ENCODE assay signal across 20 cellular contexts in genomic region chr5:74296685-74297084, GRCh38.
DNase-seq lines count a peak whose midpoint lies in the region; ATAC-seq, FAIRE-seq and TF ChIP-seq lines count a peak whose summit lies in the region.
"Had no signal": no experiment of that assay in that cellular context is flagged by ENCODE, and none has a peak within 500 bp of the region (broad histone marks: within the 10 kb centered on the region; RNA-seq: fewer than 3 reads in every experiment).

No MANE protein-coding gene starts in this region.

- no peaks in the 10 kb centered on the region for H3K4me1 Mint-ChIP-seq in activated CD4-positive, alpha-beta memory T cell treated with anti-CD3 and anti-CD28 coated beads for 36 hours (ENCODE audit: low read depth)

- H3K36me3 ChIP-seq in BE2C (no peaks in the 10 kb centered on the region), bronchial epithelial cell (ENCODE audit: control insufficient read depth, insufficient read depth, low read length) (no peaks in the 10 kb centered on the region)
- H3K36me3 ChIP-seq: transverse colon had no signal

- peaks cover 14% of the 10 kb centered on the region for H3K27me3 Mint-ChIP-seq in activated CD4-positive, alpha-beta memory T cell treated with anti-CD3 and anti-CD28 coated beads for 36 hours

- POLR2A ChIA-PET in activated CD4-positive, alpha-beta memory T cell treated with anti-CD3 and anti-CD28 coated beads for 36 hours (lab: Charles Lee): no interaction called here

- H3K9me3 Mint-ChIP-seq in activated CD4-positive, alpha-beta memory T cell treated with anti-CD3 and anti-CD28 coated beads for 36 hours: no peaks in the 10 kb centered on the region
- H3K9me3 Mint-ChIP-seq: T-helper 1 cell treated with Interleukin-12 subunit alpha and Interleukin-12 subunit beta and Interleukin-4 antibody, amounts not matched to agents 30 μg/mL and 1 μg/mL, for 36 hours had no signal

- no peaks in the 10 kb centered on the region for H3K27me3 ChIP-seq in BE2C
- H3K27me3 ChIP-seq in bronchial epithelial cell (ENCODE audit: control insufficient read depth, insufficient read depth, low read length): no peaks in the 10 kb centered on the region
- H3K27me3 ChIP-seq: transverse colon had no signal

- no peak overlapping the region for H3K4me3 ChIP-seq in BE2C (ENCODE audit: low read depth, low read length)
- no peak overlapping the region for H3K4me3 ChIP-seq in bronchial epithelial cell (ENCODE audit: low read depth, low read length)
- H3K4me3 ChIP-seq: psoas muscle, transverse colon had no signal

- DNase-seq in BE2C (peak; percentile 75), NCI-H2029 (lab: John Stamatoyannopoulos, UW) (peak; percentile 52), bronchial epithelial cell (ENCODE audit: low read depth) (peak; percentile 49), iris pigment epithelial cell (ENCODE audit: low read depth) (peak; percentile 74), HuH-7 (ENCODE audit: low spot score) (no peak), activated T-cell treated with anti-CD3 and anti-CD28 coated beads for 4 hours (no peak)
- DNase-seq in activated CD4-positive, alpha-beta memory T cell treated with anti-CD3 and anti-CD28 coated beads for 36 hours: no peak
- DNase-seq: activated CD4-positive, alpha-beta T cell treated with anti-CD3 and anti-CD28 coated beads for 4 hours; activated T-cell treated with anti-CD3 and anti-CD28 coated beads, Interleukin-2, amount 50 U/mL, for 72 hours; AML-193; DMS153; NCI-H510A; psoas muscle; stimulated activated CD4-positive, alpha-beta T cell treated with anti-CD3 and anti-CD28 coated beads, Interleukin-1b, Interleukin-23, amount 100 ng/mL, for 48 hours; stimulated activated CD8-positive, alpha-beta memory T cell treated with anti-CD3 and anti-CD28 coated beads, Interleukin-4, amount 100 ng/mL, for 48 hours; transverse colon had no signal

- H3K4me1 ChIP-seq in BE2C: peaks cover 32% of the 10 kb centered on the region

- H3K4me3 Mint-ChIP-seq in activated CD4-positive, alpha-beta memory T cell treated with anti-CD3 and anti-CD28 coated beads for 36 hours: no peak overlapping the region
- H3K4me3 Mint-ChIP-seq: activated T-cell treated with anti-CD3 and anti-CD28 coated beads, Interleukin-2, amount 50 U/mL, for 72 hours; T-helper 1 cell treated with Interleukin-12 subunit alpha and Interleukin-12 subunit beta and Interleukin-4 antibody, amounts not matched to agents 30 μg/mL and 1 μg/mL, for 36 hours had no signal

- TF ChIP-seq CTCF in BE2C (IDR thresholded peaks at IDR 0.05; ENCODE audit: low read depth, low read length) (no peak), bronchial epithelial cell (IDR thresholded peaks at IDR 0.05; ENCODE audit: insufficient read depth, low read length, severe bottlenecking) (no peak)

- no peak for ATAC-seq in HG03442 (IDR thresholded peaks at IDR 0.05; ENCODE audit: unreplicated experiment)
- ATAC-seq: activated T-cell treated with anti-CD3 and anti-CD28 coated beads, Interleukin-2, amount 50 U/mL, for 72 hours; Panc1; psoas muscle had no signal

- CTCF ChIA-PET in activated CD4-positive, alpha-beta memory T cell treated with anti-CD3 and anti-CD28 coated beads for 36 hours (lab: Charles Lee): no interaction called here

- no peak for FAIRE-seq in bronchial epithelial cell (lab: Jason Lieb, UNC)
- FAIRE-seq: islet of Langerhans had no signal

- no peaks in the 10 kb centered on the region for H3K36me3 Mint-ChIP-seq in activated CD4-positive, alpha-beta memory T cell treated with anti-CD3 and anti-CD28 coated beads for 36 hours

- no peak overlapping the region for H3K27ac Mint-ChIP-seq in activated CD4-positive, alpha-beta memory T cell treated with anti-CD3 and anti-CD28 coated beads for 36 hours
- H3K27ac Mint-ChIP-seq: activated T-cell treated with anti-CD3 and anti-CD28 coated beads, Interleukin-2, amount 50 U/mL, for 72 hours; T-helper 1 cell treated with Interleukin-12 subunit alpha and Interleukin-12 subunit beta and Interleukin-4 antibody, amounts not matched to agents 30 μg/mL and 1 μg/mL, for 36 hours had no signal

- H3K9me3 ChIP-seq in BE2C: peaks cover 3% of the 10 kb centered on the region; the same call in 1 of the 2 replicates
- H3K9me3 ChIP-seq: psoas muscle, transverse colon had no signal

- intact Hi-C loops in activated CD4-positive, alpha-beta memory T cell treated with anti-CD3 and anti-CD28 coated beads for 36 hours (cut with micrococcal nuclease): no loop called here

Comparison
In these comparisons a context has a peak if more than half of its experiments do, and no peak if none do; other contexts are left out.
1. DNase-seq: peak in BE2C (single experiment), NCI-H2029 (single experiment), bronchial epithelial cell (single experiment) and iris pigment epithelial cell (single experiment); none in activated CD4-positive, alpha-beta memory T cell treated with anti-CD3 and anti-CD28 coated beads for 36 hours (single experiment), HuH-7 (single experiment) and activated T-cell treated with anti-CD3 and anti-CD28 coated beads for 4 hours (single experiment).